In the genomic region with DNA sequence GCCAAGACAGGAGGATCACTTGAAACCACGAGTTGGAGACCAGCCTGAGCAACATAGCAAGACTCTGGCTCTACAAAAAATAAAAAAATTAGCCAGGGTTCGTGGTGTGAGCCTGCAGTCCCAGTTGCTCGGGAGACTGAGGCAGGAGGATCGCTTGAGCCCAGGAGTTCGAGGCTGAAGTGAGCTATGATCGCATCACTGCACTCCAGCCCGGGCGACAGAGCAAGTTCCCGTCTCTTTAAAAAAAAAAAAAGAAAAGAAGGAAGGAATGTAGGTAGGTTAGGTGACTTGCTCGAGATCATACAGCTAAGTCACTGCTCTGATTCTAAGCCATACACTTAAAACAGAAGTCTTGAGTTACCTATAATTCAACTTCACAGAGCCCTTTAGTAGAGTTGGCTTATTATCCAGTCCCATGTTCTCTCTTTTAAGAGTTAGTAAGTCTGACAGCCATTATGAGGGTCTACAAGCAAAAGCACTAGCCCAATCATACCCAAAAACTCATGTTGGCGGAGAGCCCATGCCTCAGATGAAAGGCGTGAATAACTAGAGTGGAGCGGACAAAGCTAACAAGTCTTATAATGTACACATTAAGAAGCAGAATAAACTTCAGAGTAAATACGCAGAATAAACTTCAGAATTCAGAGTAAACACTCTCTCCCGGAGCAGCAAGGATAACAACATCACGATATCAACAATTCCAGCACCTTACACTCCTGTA, we compare ENCODE assay signal across 8 cellular contexts. TPM values are rescaled to one million over a fixed set of nuclear protein-coding genes. Genes with fewer than 3 reads are reported as not detected.
DNase-seq lines count a peak whose midpoint lies in the region; ATAC-seq and TF ChIP-seq lines count a peak whose summit lies in the region.

No MANE protein-coding gene starts in this region.

- no peak for TF ChIP-seq CTCF in RWPE2 (IDR thresholded peaks at IDR 0.05; ENCODE audit: poor library complexity, severe bottlenecking)

- no peak for ATAC-seq in activated CD4-positive, alpha-beta T cell treated with anti-CD3 and anti-CD28 coated beads for 36 hours
- ATAC-seq in RWPE2 (ENCODE audit: low read depth): no peak
- no peak for ATAC-seq in HG02981 (IDR thresholded peaks at IDR 0.05; ENCODE audit: unreplicated experiment)
- no peak for ATAC-seq in GM21515 (IDR thresholded peaks at IDR 0.05; ENCODE audit: unreplicated experiment)

- H3K9me3 Mint-ChIP-seq in activated CD4-positive, alpha-beta T cell treated with anti-CD3 and anti-CD28 coated beads for 36 hours (ENCODE audit: low read depth): peaks cover 2% of the 10 kb centered on the region

- H3K27ac ChIP-seq in RWPE2 (ENCODE audit: poor library complexity, severe bottlenecking): peak overlapping the region; percentile 83
- peak overlapping the region; percentile 96 for H3K27ac ChIP-seq in epithelial cell of prostate

- no peaks in the 10 kb centered on the region for H3K27me3 Mint-ChIP-seq in activated CD4-positive, alpha-beta T cell treated with anti-CD3 and anti-CD28 coated beads for 36 hours

- no peaks in the 10 kb centered on the region for H3K9me3 ChIP-seq in RWPE2 (ENCODE audit: severe bottlenecking)

- H3K4me3 Mint-ChIP-seq in activated CD4-positive, alpha-beta T cell treated with anti-CD3 and anti-CD28 coated beads for 36 hours: peak overlapping the region; percentile 100

- CTCF ChIA-PET in activated CD4-positive, alpha-beta T cell treated with anti-CD3 and anti-CD28 coated beads for 36 hours (lab: Charles Lee): interaction anchor here (0.7 to 3.2 kb wide), 3 partner anchors 14 to 307 kb away, joined by 3 to 15 read pairs (median 6); no protein-coding TSS in a partner anchor

- H3K36me3 ChIP-seq in RWPE2 (ENCODE audit: low read depth): peaks cover 25% of the 10 kb centered on the region

- POLR2A ChIA-PET in activated CD4-positive, alpha-beta T cell treated with anti-CD3 and anti-CD28 coated beads for 36 hours (lab: Charles Lee): interaction anchor here (1.0 to 1.1 kb wide), 2 partner anchors 168 to 587 kb away, joined by 3 to 4 read pairs; no protein-coding TSS in a partner anchor

- peaks cover 40% of the 10 kb centered on the region for H3K4me1 Mint-ChIP-seq in activated CD4-positive, alpha-beta T cell treated with anti-CD3 and anti-CD28 coated beads for 36 hours

- peak overlapping the region; percentile 69 for H3K4me3 ChIP-seq in RWPE2 (ENCODE audit: severe bottlenecking)

- intact Hi-C loops in activated CD4-positive, alpha-beta T cell treated with anti-CD3 and anti-CD28 coated beads for 36 hours (cut with DNase I, micrococcal nuclease): loop anchor here (1.0 to 10.0 kb wide), 6 partner anchors 12 to 799 kb away; partner anchors contain the start of genes C15orf61 (in 1 of the 2), PIAS1 (in 1 of the 2) and SMAD6 (in 1 of the 2)

- peak; percentile 20 for DNase-seq in activated CD4-positive, alpha-beta T cell treated with anti-CD3 and anti-CD28 coated beads for 36 hours
- no peak for DNase-seq in activated CD4-positive, alpha-beta T cell treated with anti-CD3 and anti-CD28 coated beads, Interleukin-2, amount 50 U/mL, for 1 hour
- DNase-seq in RWPE2 (ENCODE audit: low spot score): no peak
- no peak for DNase-seq in epithelial cell of prostate (ENCODE audit: low read depth, low spot score)
- peak; percentile 4 for DNase-seq in non-pigmented ciliary epithelial cell (ENCODE audit: low read depth)
- no peak for DNase-seq in GOT3 (lab: John Stamatoyannopoulos, UW)

- H3K27me3 ChIP-seq in RWPE2 (ENCODE audit: insufficient read depth, poor library complexity, severe bottlenecking): no peaks in the 10 kb centered on the region

- peaks cover 12% of the 10 kb centered on the region for H3K36me3 Mint-ChIP-seq in activated CD4-positive, alpha-beta T cell treated with anti-CD3 and anti-CD28 coated beads for 36 hours (ENCODE audit: low read depth)

- peak overlapping the region; percentile 99 for H3K27ac Mint-ChIP-seq in activated CD4-positive, alpha-beta T cell treated with anti-CD3 and anti-CD28 coated beads for 36 hours

- peaks cover 16% of the 10 kb centered on the region for H3K4me1 ChIP-seq in RWPE2 (ENCODE audit: insufficient read depth, poor library complexity, severe bottlenecking)

RNA-seq across cellular contexts. Expression of gene AAGAB, which starts 0.8 kb away (rescaled TPM):
- total RNA-seq in activated CD4-positive, alpha-beta T cell treated with anti-CD3 and anti-CD28 coated beads for 36 hours: 10 to 100 TPM; 43.9 to 48.6 TPM

RNA-seq across cellular contexts. Expression of gene IQCH, which starts 0.9 kb away (rescaled TPM):
- 1 to 10 TPM; 1.8 to 2.1 TPM for total RNA-seq in activated CD4-positive, alpha-beta T cell treated with anti-CD3 and anti-CD28 coated beads for 36 hours

Comparison
In these comparisons a context has a peak if more than half of its experiments do, and no peak if none do; other contexts are left out.
1. DNase-seq: peak in activated CD4-positive, alpha-beta T cell treated with anti-CD3 and anti-CD28 coated beads for 36 hours (single experiment) and non-pigmented ciliary epithelial cell (single experiment); none in activated CD4-positive, alpha-beta T cell treated with anti-CD3 and anti-CD28 coated beads, Interleukin-2, amount 50 U/mL, for 1 hour (single experiment), RWPE2 (single experiment), epithelial cell of prostate (single experiment) and GOT3 (single experiment).